Comparison of ENCODE assay signal across 17 cellular contexts in the genomic region with DNA sequence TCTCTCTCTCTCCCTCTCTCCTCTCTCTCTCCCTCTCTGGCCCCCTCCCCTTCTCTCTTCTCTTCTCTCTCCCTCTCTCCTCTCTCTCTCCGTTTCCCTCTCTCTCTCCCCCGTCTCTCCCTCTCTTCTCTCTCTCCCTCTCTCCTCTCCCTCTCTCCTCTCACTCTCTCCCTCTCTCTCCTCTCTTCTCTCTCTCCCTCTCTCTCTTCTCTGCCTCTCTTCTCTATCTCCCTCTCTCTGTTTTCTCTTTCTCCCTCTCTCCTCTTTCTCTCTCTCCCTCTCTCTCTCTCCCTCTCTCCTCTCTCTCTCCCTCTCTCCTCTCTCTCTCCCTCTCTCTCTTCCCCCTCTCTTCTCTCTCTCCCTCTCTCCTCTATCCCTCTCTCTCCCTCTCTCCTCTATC.
A peak's percentile ranks its signal among the peaks of the same experiment; 100 is the strongest.
DNase-seq lines count a peak whose midpoint lies in the region; ATAC-seq and TF ChIP-seq lines count a peak whose summit lies in the region.
"Had no signal": no experiment of that assay in that cellular context is flagged by ENCODE, and none has a peak within 500 bp of the region (broad histone marks: within the 10 kb centered on the region; RNA-seq: fewer than 3 reads in every experiment).

No MANE protein-coding gene starts in this region.

- ATAC-seq in thoracic aorta (ENCODE audit: insufficient number of reproducible peaks, low FRiP score, low read depth) = no peak

- no peaks in the 10 kb centered on the region for H3K9me3 Mint-ChIP-seq in progenitor cell of endocrine pancreas (ENCODE audit: low read depth)
- H3K9me3 Mint-ChIP-seq: CD4-positive, CD25-positive, alpha-beta regulatory T cell; CD8-positive, alpha-beta memory T cell; GM23338; HFFc6 had no signal

- H3K4me3 Mint-ChIP-seq in progenitor cell of endocrine pancreas (ENCODE audit: low read depth) = no peak overlapping the region
- H3K4me3 Mint-ChIP-seq: CD4-positive, CD25-positive, alpha-beta regulatory T cell; CD8-positive, alpha-beta memory T cell; GM23338; HFFc6 had no signal

- H3K4me1 Mint-ChIP-seq in progenitor cell of endocrine pancreas (ENCODE audit: low read depth) = no peaks in the 10 kb centered on the region
- H3K4me1 Mint-ChIP-seq: GM23338, IgD-negative memory B cell had no signal

- intact Hi-C loops in PC-9 (cut with micrococcal nuclease; ENCODE audit: unreplicated experiment) = loop anchor here (5.0 kb wide), 1 partner anchor 225 kb away; no protein-coding TSS in a partner anchor

- peaks cover 36% of the 10 kb centered on the region for H3F3A ChIP-seq in PC-9 (ENCODE audit: insufficient read depth, low read depth)

- CTCF ChIA-PET in HEK293 (lab: Yijun Ruan, JAX) = interaction anchor here (1.1 to 1.9 kb wide), 7 partner anchors 8 to 274 kb away, joined by 3 to 19 read pairs (median 4); no protein-coding TSS in a partner anchor
- CTCF ChIA-PET in PC-9 (lab: Charles Lee) = interaction anchor here (0.6 kb wide), 1 partner anchor 279 kb away, joined by 3 read pairs; no protein-coding TSS in a partner anchor

- DNase-seq in PC-9 (no peak), coronary artery (ENCODE audit: low spot score) (no peak), thoracic aorta (ENCODE audit: low spot score) (no peak), progenitor cell of endocrine pancreas (ENCODE audit: low spot score, unreplicated experiment) (no peak), SKM-1 (lab: John Stamatoyannopoulos, UW; ENCODE audit: unreplicated experiment) (no peak), NCI-H748 (lab: John Stamatoyannopoulos, UW; ENCODE audit: unreplicated experiment) (no peak), SIG-M5 (lab: John Stamatoyannopoulos, UW) (no peak)
- DNase-seq: ACHN; CD4-positive, CD25-positive, alpha-beta regulatory T cell; CD8-positive, alpha-beta memory T cell; COR-L47; HCEC 1CT; HFFc6 had no signal

- H3K4me1 ChIP-seq in HEK293 (ENCODE audit: control insufficient read depth, insufficient read depth, low read length) (no peaks in the 10 kb centered on the region), PC-9 (replicated peaks; ENCODE audit: insufficient read depth) (peaks cover 71% of the 10 kb centered on the region), thoracic aorta (ENCODE audit: control insufficient read depth in 1 of 2, low read depth in 2 of 2) (peaks cover 20 to 63% of the 10 kb centered on the region in 2 donors)

- TF ChIP-seq CTCF in HEK293 (tag by site-specific recombination; IDR thresholded peaks at IDR 0.05) = no peak
- TF ChIP-seq CTCF in PC-9 (conservative IDR thresholded peaks at IDR 0.05) = no peak
- TF ChIP-seq CTCF in coronary artery (IDR thresholded peaks at IDR 0.05) = peak; percentile 99
- no peak for TF ChIP-seq CTCF in thoracic aorta (IDR thresholded peaks at IDR 0.05)
- TF ChIP-seq CTCF in progenitor cell of endocrine pancreas (IDR thresholded peaks at IDR 0.05; ENCODE audit: unreplicated experiment) = no peak

- peaks cover 9% of the 10 kb centered on the region; the same call in 1 of the 2 replicates for H3K79me2 ChIP-seq in PC-9 (ENCODE audit: low read depth)

- BruUV-seq in PC-9 (replicated peaks; lab: Mats Ljungman, UMichigan) = no TSS peak

- no peak overlapping the region for H2AFZ ChIP-seq in PC-9
- H2AFZ ChIP-seq: GM23338 had no signal

- no peak overlapping the region for H3K4me3 ChIP-seq in HEK293 (ENCODE audit: low read depth, low read length)
- H3K4me3 ChIP-seq in PC-9 = no peak overlapping the region
- H3K4me3 ChIP-seq in coronary artery = no peak overlapping the region
- H3K4me3 ChIP-seq in thoracic aorta = no peak overlapping the region
- H3K4me3 ChIP-seq: GM23338 had no signal

- H3K9me2 ChIP-seq in PC-9 (ENCODE audit: insufficient read depth) = no peaks in the 10 kb centered on the region

- peak overlapping the region; percentile 80; the same call in 1 of the 2 replicates for H3K4me2 ChIP-seq in PC-9
- H3K4me2 ChIP-seq: GM23338 had no signal

- POLR2A ChIA-PET in HEK293 (lab: Yijun Ruan, JAX) = no interaction called here
- POLR2A ChIA-PET in PC-9 (lab: Charles Lee; ENCODE audit: unreplicated experiment) = no interaction called here

- no peaks in the 10 kb centered on the region for H3K9me3 ChIP-seq in HEK293 (ENCODE audit: control insufficient read depth, insufficient read depth, low read depth, low read length)
- no peaks in the 10 kb centered on the region for H3K9me3 ChIP-seq in PC-9 (ENCODE audit: insufficient read depth, low read depth)
- no peaks in the 10 kb centered on the region for H3K9me3 ChIP-seq in thoracic aorta
- H3K9me3 ChIP-seq: BE2C had no signal

- no peaks in the 10 kb centered on the region for H3K36me3 Mint-ChIP-seq in progenitor cell of endocrine pancreas (ENCODE audit: insufficient read depth)
- H3K36me3 Mint-ChIP-seq: CD4-positive, CD25-positive, alpha-beta regulatory T cell; CD8-positive, alpha-beta memory T cell; IgD-negative memory B cell had no signal

- no peaks in the 10 kb centered on the region for H4K20me1 ChIP-seq in PC-9 (ENCODE audit: insufficient read depth)

- peaks cover 39% of the 10 kb centered on the region for H3K27me3 Mint-ChIP-seq in progenitor cell of endocrine pancreas

- H3K27ac ChIP-seq in HEK293 (ENCODE audit: extremely low read depth, low read depth, low read length) (no peak overlapping the region), PC-9 (peak overlapping the region; percentile 97), coronary artery (peak overlapping the region; percentile 83 to 91), thoracic aorta (peak overlapping the region; percentile 99 to 100)

- H3K27me3 ChIP-seq in PC-9 (ENCODE audit: insufficient read depth, low read depth) (no peaks in the 10 kb centered on the region), thoracic aorta (replicated peaks; ENCODE audit: insufficient read depth) (no peaks in the 10 kb centered on the region)
- H3K27me3 ChIP-seq: BE2C had no signal

- no peak overlapping the region for H3K27ac Mint-ChIP-seq in progenitor cell of endocrine pancreas
- H3K27ac Mint-ChIP-seq: CD4-positive, CD25-positive, alpha-beta regulatory T cell; CD8-positive, alpha-beta memory T cell; GM23338; HFFc6 had no signal

- H3K36me3 ChIP-seq in HEK293 (ENCODE audit: control insufficient read depth in 2 of 2, insufficient read depth in 1 of 2, low read length in 2 of 2) (no peaks in the 10 kb centered on the region), PC-9 (ENCODE audit: low read depth) (no peaks in the 10 kb centered on the region), thoracic aorta (no peaks in the 10 kb centered on the region)
- H3K36me3 ChIP-seq: BE2C had no signal

TF ChIP-seq in HEK293, 187 proteins besides CTCF, POLR2A, EP300 and RAD21:
- TF ChIP-seq ZNF514 (tag by site-specific recombination; IDR thresholded peaks at IDR 0.05) (no peak), KLF10 (tag by site-specific recombination; IDR thresholded peaks at IDR 0.05) (no peak), ZNF596 (tag by site-specific recombination; IDR thresholded peaks at IDR 0.05) (peak; percentile 97), PRDM1 (tag by site-specific recombination; IDR thresholded peaks at IDR 0.05) (peak; percentile 92), ZNF169 (tag by site-specific recombination; IDR thresholded peaks at IDR 0.05) (peak; percentile 98)
- TF ChIP-seq, protein P1, sequence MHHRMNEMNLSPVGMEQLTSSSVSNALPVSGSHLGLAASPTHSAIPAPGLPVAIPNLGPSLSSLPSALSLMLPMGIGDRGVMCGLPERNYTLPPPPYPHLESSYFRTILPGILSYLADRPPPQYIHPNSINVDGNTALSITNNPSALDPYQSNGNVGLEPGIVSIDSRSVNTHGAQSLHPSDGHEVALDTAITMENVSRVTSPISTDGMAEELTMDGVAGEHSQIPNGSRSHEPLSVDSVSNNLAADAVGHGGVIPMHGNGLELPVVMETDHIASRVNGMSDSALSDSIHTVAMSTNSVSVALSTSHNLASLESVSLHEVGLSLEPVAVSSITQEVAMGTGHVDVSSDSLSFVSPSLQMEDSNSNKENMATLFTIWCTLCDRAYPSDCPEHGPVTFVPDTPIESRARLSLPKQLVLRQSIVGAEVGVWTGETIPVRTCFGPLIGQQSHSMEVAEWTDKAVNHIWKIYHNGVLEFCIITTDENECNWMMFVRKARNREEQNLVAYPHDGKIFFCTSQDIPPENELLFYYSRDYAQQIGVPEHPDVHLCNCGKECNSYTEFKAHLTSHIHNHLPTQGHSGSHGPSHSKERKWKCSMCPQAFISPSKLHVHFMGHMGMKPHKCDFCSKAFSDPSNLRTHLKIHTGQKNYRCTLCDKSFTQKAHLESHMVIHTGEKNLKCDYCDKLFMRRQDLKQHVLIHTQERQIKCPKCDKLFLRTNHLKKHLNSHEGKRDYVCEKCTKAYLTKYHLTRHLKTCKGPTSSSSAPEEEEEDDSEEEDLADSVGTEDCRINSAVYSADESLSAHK (tag by site-specific recombination; IDR thresholded peaks at IDR 0.05) = no peak
